7 cellular contexts compared by ENCODE assay signal in the genomic region with DNA sequence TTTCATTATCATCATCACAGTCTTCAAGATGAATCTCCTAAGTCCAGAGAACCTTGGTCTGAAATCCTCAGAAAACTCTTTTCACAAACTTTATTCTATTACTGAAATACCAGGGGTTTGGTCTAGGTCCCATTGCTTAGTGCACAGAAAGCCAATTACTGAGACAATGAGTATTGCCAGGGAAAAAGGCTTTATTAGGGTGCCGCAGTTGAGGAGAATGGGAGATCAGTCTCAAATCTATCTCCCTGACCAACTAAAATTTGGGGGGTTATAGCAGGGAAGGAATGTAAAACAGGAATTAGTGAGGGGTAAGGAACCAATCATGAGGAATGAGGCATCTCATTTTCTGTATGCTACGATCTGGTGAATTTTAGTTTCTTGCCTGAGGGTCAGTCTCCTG.
"Had no signal": no experiment of that assay in that cellular context is flagged by ENCODE, and none has a peak within 500 bp of the region (broad histone marks: within the 10 kb centered on the region; RNA-seq: fewer than 3 reads in every experiment).

No MANE protein-coding gene starts in this region.

- ATAC-seq: GM23338 had no signal

- H3K4me2 ChIP-seq: GM23338 had no signal

- FAIRE-seq: H1, H54, HTR-8/SVneo had no signal

- H2AFZ ChIP-seq: GM23338 had no signal

- DNase-seq: H9, HCEC 1CT, KG1 had no signal

- H3K4me3 ChIP-seq: GM23338 had no signal
